In genomic region chr12:49626836-49627235, GRCh38 we compare ENCODE assay signal across 16 cellular contexts. TPM values are rescaled to one million over a fixed set of nuclear protein-coding genes. Genes with fewer than 3 reads are reported as not detected.
A peak's percentile ranks its signal among the peaks of the same experiment; 100 is the strongest.
DNase-seq lines count a peak whose midpoint lies in the region; ATAC-seq and TF ChIP-seq lines count a peak whose summit lies in the region.
"Had no signal": no experiment of that assay in that cellular context is flagged by ENCODE, and none has a peak within 500 bp of the region (broad histone marks: within the 10 kb centered on the region; RNA-seq: fewer than 3 reads in every experiment).

No MANE protein-coding gene starts in this region.

- peaks cover 9% of the 10 kb centered on the region for H3K4me1 Mint-ChIP-seq in Caco-2 (ENCODE audit: low read depth, unreplicated experiment)
- H3K4me1 Mint-ChIP-seq in endothelial cell (ENCODE audit: unreplicated experiment) = peaks cover 20% of the 10 kb centered on the region

- H3K9me3 ChIP-seq in Caco-2 = no peaks in the 10 kb centered on the region
- no peaks in the 10 kb centered on the region for H3K9me3 ChIP-seq in RWPE2 (ENCODE audit: severe bottlenecking)
- H3K9me3 ChIP-seq in colonic mucosa = no peaks in the 10 kb centered on the region
- H3K9me3 ChIP-seq: BE2C had no signal

- CTCF ChIA-PET in Caco-2 (lab: Charles Lee) = no interaction called here

- no peak for TF ChIP-seq CTCF in Caco-2 (IDR thresholded peaks at IDR 0.05; ENCODE audit: insufficient read depth in 1 of 2, low read depth in 1 of 2, low read length in 1 of 2, severe bottlenecking in 1 of 2, unreplicated experiment in 1 of 2)
- no peak for TF ChIP-seq CTCF in RWPE2 (IDR thresholded peaks at IDR 0.05; ENCODE audit: poor library complexity, severe bottlenecking)
- TF ChIP-seq CTCF in colonic mucosa (IDR thresholded peaks at IDR 0.05) = no peak
- no peak for TF ChIP-seq CTCF in endothelial cell (IDR thresholded peaks at IDR 0.05; ENCODE audit: unreplicated experiment)

- H3K4me1 ChIP-seq in Caco-2 = no peaks in the 10 kb centered on the region
- peaks cover 26% of the 10 kb centered on the region for H3K4me1 ChIP-seq in RWPE2 (ENCODE audit: insufficient read depth, poor library complexity, severe bottlenecking)
- H3K4me1 ChIP-seq in colonic mucosa = peaks cover 4% of the 10 kb centered on the region
- H3K4me1 ChIP-seq: BE2C had no signal

- no peaks in the 10 kb centered on the region for H3K9me3 Mint-ChIP-seq in Caco-2 (ENCODE audit: unreplicated experiment)
- H3K9me3 Mint-ChIP-seq in endothelial cell (ENCODE audit: unreplicated experiment) = no peaks in the 10 kb centered on the region
- H3K9me3 Mint-ChIP-seq: CD8-positive, alpha-beta memory T cell had no signal

- H3K4me3 Mint-ChIP-seq in Caco-2 (ENCODE audit: unreplicated experiment) = no peak overlapping the region
- H3K4me3 Mint-ChIP-seq in endothelial cell (ENCODE audit: unreplicated experiment) = no peak overlapping the region
- H3K4me3 Mint-ChIP-seq: CD4-positive, CD25-positive, alpha-beta regulatory T cell; CD8-positive, alpha-beta memory T cell had no signal

- POLR2A ChIA-PET in Caco-2 (lab: Charles Lee) = interaction anchor here (0.5 to 0.6 kb wide), 2 partner anchors 14 to 115 kb away, joined by 4 to 5 read pairs; no protein-coding TSS in a partner anchor

- intact Hi-C loops in Caco-2 (cut with micrococcal nuclease; ENCODE audit: unreplicated experiment) (no loop called here), colonic mucosa (cut with DNase I) (no loop called here)

- H3K27me3 Mint-ChIP-seq in Caco-2 (ENCODE audit: insufficient read depth, unreplicated experiment) (no peaks in the 10 kb centered on the region), endothelial cell (ENCODE audit: unreplicated experiment) (peaks cover 18% of the 10 kb centered on the region)
- H3K27me3 Mint-ChIP-seq: CD8-positive, alpha-beta memory T cell had no signal

- no peak overlapping the region for H3K4me3 ChIP-seq in Caco-2 (ENCODE audit: low read depth, low read length)
- no peak overlapping the region for H3K4me3 ChIP-seq in RWPE2 (ENCODE audit: severe bottlenecking)
- no peak overlapping the region for H3K4me3 ChIP-seq in colonic mucosa
- H3K4me3 ChIP-seq: GM12878 had no signal

- no peak for ATAC-seq in RWPE2 (ENCODE audit: low read depth)

- BruUV-seq in Caco-2 (replicated peaks; lab: Mats Ljungman, UMichigan) = TSS peak; percentile 10

- no peaks in the 10 kb centered on the region for H3K36me3 Mint-ChIP-seq in Caco-2 (ENCODE audit: insufficient read depth, unreplicated experiment)
- H3K36me3 Mint-ChIP-seq in endothelial cell (ENCODE audit: low read depth, unreplicated experiment) = peaks cover 16% of the 10 kb centered on the region
- H3K36me3 Mint-ChIP-seq: CD4-positive, CD25-positive, alpha-beta regulatory T cell; CD8-positive, alpha-beta memory T cell had no signal

- H3K27ac ChIP-seq in RWPE2 (ENCODE audit: poor library complexity, severe bottlenecking) = no peak overlapping the region
- H3K27ac ChIP-seq in colonic mucosa = no peak overlapping the region

- no peak overlapping the region for H3K9ac ChIP-seq in colonic mucosa (ENCODE audit: low read depth in 2 of 2, low read length in 2 of 2)

- no peak overlapping the region for H3K27ac Mint-ChIP-seq in Caco-2 (ENCODE audit: unreplicated experiment)
- no peak overlapping the region for H3K27ac Mint-ChIP-seq in endothelial cell (ENCODE audit: unreplicated experiment)
- H3K27ac Mint-ChIP-seq: CD4-positive, CD25-positive, alpha-beta regulatory T cell; CD8-positive, alpha-beta memory T cell had no signal

- no peak for DNase-seq in Caco-2
- DNase-seq in RWPE2 (ENCODE audit: low spot score) = peak; percentile 1
- peak; percentile 12 for DNase-seq in colonic mucosa
- no peak for DNase-seq in endothelial cell (ENCODE audit: low spot score)
- DNase-seq in NCI-H2196 treated with DMSO at 0.1 percent for 48 hours (lab: John Stamatoyannopoulos, UW; ENCODE audit: unreplicated experiment) = no peak
- no peak for DNase-seq in COR-L47 (lab: John Stamatoyannopoulos, UW)
- no peak for DNase-seq in DMS 273 treated with DMSO at 0.1 percent for 48 hours (lab: John Stamatoyannopoulos, UW)
- DNase-seq: 8988T; BE2C; C1 segment of cervical spinal cord; CD4-positive, CD25-positive, alpha-beta regulatory T cell; DND-41; GOT3 had no signal

- H3K27me3 ChIP-seq in Caco-2 (replicated peaks; ENCODE audit: control insufficient read depth, insufficient read depth, low read length) (no peaks in the 10 kb centered on the region), RWPE2 (ENCODE audit: insufficient read depth, poor library complexity, severe bottlenecking) (no peaks in the 10 kb centered on the region), colonic mucosa (no peaks in the 10 kb centered on the region)
- H3K27me3 ChIP-seq: BE2C had no signal

- no peaks in the 10 kb centered on the region for H3K36me3 ChIP-seq in Caco-2 (ENCODE audit: control insufficient read depth, insufficient read depth, low read length)
- H3K36me3 ChIP-seq in RWPE2 (ENCODE audit: low read depth) = peaks cover 11% of the 10 kb centered on the region; the same call in 1 of the 2 replicates
- H3K36me3 ChIP-seq in colonic mucosa = no peaks in the 10 kb centered on the region
- H3K36me3 ChIP-seq: BE2C had no signal

RNA-seq across cellular contexts. Expression of gene PRPF40B, which starts 3.5 kb away (rescaled TPM):
- total RNA-seq in Caco-2 (2022) = 33.3 and 33.4 TPM in 2 replicates
- 10 to 100 TPM in 1 of 2 donors, 1 to 10 TPM in 1; 8.5 to 14.1 TPM for total RNA-seq in colonic mucosa
- total RNA-seq in endothelial cell (ENCODE audit: unreplicated experiment) = 9.2 TPM

RNA-seq across cellular contexts. Expression of gene FAM186B, which starts 21.4 kb away (rescaled TPM):
- total RNA-seq in Caco-2 (2022) (1.4 and 2.2 TPM in 2 replicates), colonic mucosa (under 1 TPM; 0.11 to 0.27 TPM), endothelial cell (ENCODE audit: unreplicated experiment) (1.9 TPM)
- total RNA-seq: CD4-positive, CD25-positive, alpha-beta regulatory T cell; G401 had no signal

RNA-seq across cellular contexts. Expression of gene MCRS1, which starts 58.9 kb away (rescaled TPM):
- total RNA-seq in Caco-2 (2022) (115 and 122 TPM in 2 replicates), colonic mucosa (10 to 100 TPM; 53.8 to 78.7 TPM), endothelial cell (ENCODE audit: unreplicated experiment) (60.8 TPM)

Comparison
In these comparisons a context has a peak if more than half of its experiments do, and no peak if none do; other contexts are left out.
1. DNase-seq: peak in RWPE2 (single experiment) and colonic mucosa (single experiment); none in Caco-2 (0 of 2), endothelial cell (single experiment), NCI-H2196 treated with DMSO at 0.1 percent for 48 hours (single experiment), COR-L47 (single experiment) and DMS 273 treated with DMSO at 0.1 percent for 48 hours (single experiment).